8 cellular contexts compared by ENCODE assay signal in genomic region chr2:111897630-111897923, GRCh38. TPM values are rescaled to one million over a fixed set of nuclear protein-coding genes. Genes with fewer than 3 reads are reported as not detected.
A peak's percentile ranks its signal among the peaks of the same experiment; 100 is the strongest.
DNase-seq lines count a peak whose midpoint lies in the region; ATAC-seq and TF ChIP-seq lines count a peak whose summit lies in the region.

No MANE protein-coding gene starts in this region.

- H3K9me3 ChIP-seq in iPS-18c (ENCODE audit: control insufficient read depth, insufficient read depth, low read length) (no peaks in the 10 kb centered on the region), suprapubic skin (no peaks in the 10 kb centered on the region)

- no peak for TF ChIP-seq POLR2A in suprapubic skin (IDR thresholded peaks at IDR 0.05)

- peak overlapping the region; percentile 72 for H3K4me3 ChIP-seq in iPS-18c (ENCODE audit: insufficient read depth, low read depth, low read length)
- peak overlapping the region; percentile 67 for H3K4me3 ChIP-seq in suprapubic skin

- H3K27ac Mint-ChIP-seq in activated B cell treated with CpG ODN at 0.5 μM for 24 hours, result no peak overlapping the region

- H3K9me3 Mint-ChIP-seq in activated B cell treated with CpG ODN at 0.5 μM for 24 hours, result no peaks in the 10 kb centered on the region

- CTCF ChIA-PET in activated B cell treated with CpG ODN at 0.5 μM for 24 hours (lab: Charles Lee), result interaction anchor here (0.6 kb wide), 1 partner anchor 10 kb away, joined by 4 read pairs; no protein-coding TSS in a partner anchor

- DNase-seq in NCI-H2227 treated with DMSO at 0.1 percent for 48 hours (lab: John Stamatoyannopoulos, UW), result peak; percentile 76
- no peak for DNase-seq in NCI-H2227 (lab: John Stamatoyannopoulos, UW; ENCODE audit: unreplicated experiment)
- DNase-seq in activated B cell treated with CpG ODN at 0.5 μM for 24 hours, result no peak
- no peak for DNase-seq in suprapubic skin (ENCODE audit: low spot score in 2 of 2)
- DNase-seq in NCI-H345 treated with DMSO at 0.1 percent for 48 hours (lab: John Stamatoyannopoulos, UW; ENCODE audit: unreplicated experiment), result no peak
- no peak for DNase-seq in occipital lobe (lab: John Stamatoyannopoulos, UW)

- peaks cover 13% of the 10 kb centered on the region for H3K4me1 Mint-ChIP-seq in activated B cell treated with CpG ODN at 0.5 μM for 24 hours

- peaks cover 40% of the 10 kb centered on the region for H3K4me1 ChIP-seq in suprapubic skin

- no peaks in the 10 kb centered on the region for H3K36me3 Mint-ChIP-seq in activated B cell treated with CpG ODN at 0.5 μM for 24 hours (ENCODE audit: low read depth)

- intact Hi-C loops in activated B cell treated with CpG ODN at 0.5 μM for 24 hours (cut with micrococcal nuclease), result loop anchor here (1.0 to 5.0 kb wide), 2 partner anchors 13 to 105 kb away; partner anchors contain the start of gene ANAPC1

- H3K4me3 Mint-ChIP-seq in activated B cell treated with CpG ODN at 0.5 μM for 24 hours, result peak overlapping the region; percentile 80

- TF ChIP-seq EP300 in suprapubic skin (IDR thresholded peaks at IDR 0.05), result no peak

- H3K27ac ChIP-seq in suprapubic skin, result peak overlapping the region; percentile 77

- no peaks in the 10 kb centered on the region for H3K36me3 ChIP-seq in suprapubic skin

- H3K27me3 ChIP-seq in suprapubic skin, result peaks cover 4% of the 10 kb centered on the region

- no peak for TF ChIP-seq CTCF in activated B cell treated with CpG ODN at 0.5 μM for 24 hours (IDR thresholded peaks at IDR 0.05)
- TF ChIP-seq CTCF in suprapubic skin (IDR thresholded peaks at IDR 0.05), result no peak

- ATAC-seq in activated B cell treated with CpG ODN at 0.5 μM for 24 hours (ENCODE audit: low read depth) (peak; percentile 32), HG03439 (IDR thresholded peaks at IDR 0.05; ENCODE audit: unreplicated experiment) (no peak)

- H3K27me3 Mint-ChIP-seq in activated B cell treated with CpG ODN at 0.5 μM for 24 hours, result peaks cover 33% of the 10 kb centered on the region

- WGBS in suprapubic skin, result 3% methylated on average over 7 of the region's 7 CpGs

- POLR2A ChIA-PET in activated B cell treated with CpG ODN at 0.5 μM for 24 hours (lab: Charles Lee), result interaction anchor here (0.5 kb wide), 1 partner anchor 13 kb away, joined by 3 read pairs; the partner anchor contains the start of gene ANAPC1

RNA-seq across cellular contexts. Expression of gene MERTK, which starts 0.8 kb away (rescaled TPM):
- total RNA-seq in activated B cell treated with CpG ODN at 0.5 μM for 24 hours, result 0.22 TPM in 1 of 2 replicates, not detected in the other
- total RNA-seq in suprapubic skin, result 1 to 10 TPM; 5.5 to 6.7 (median 5.7) TPM
- 7.2 TPM for total RNA-seq in occipital lobe

RNA-seq across cellular contexts. Expression of gene ANAPC1, which starts 13.6 kb away (rescaled TPM):
- total RNA-seq in activated B cell treated with CpG ODN at 0.5 μM for 24 hours (74.0 and 88.1 TPM in 2 replicates), suprapubic skin (100 to 1,000 TPM in 1 of 4 donors, 10 to 100 TPM in 3; 35.9 to 101 (median 39.5) TPM), occipital lobe (73.9 TPM)
